21 cellular contexts compared by ENCODE assay signal in the genomic region with DNA sequence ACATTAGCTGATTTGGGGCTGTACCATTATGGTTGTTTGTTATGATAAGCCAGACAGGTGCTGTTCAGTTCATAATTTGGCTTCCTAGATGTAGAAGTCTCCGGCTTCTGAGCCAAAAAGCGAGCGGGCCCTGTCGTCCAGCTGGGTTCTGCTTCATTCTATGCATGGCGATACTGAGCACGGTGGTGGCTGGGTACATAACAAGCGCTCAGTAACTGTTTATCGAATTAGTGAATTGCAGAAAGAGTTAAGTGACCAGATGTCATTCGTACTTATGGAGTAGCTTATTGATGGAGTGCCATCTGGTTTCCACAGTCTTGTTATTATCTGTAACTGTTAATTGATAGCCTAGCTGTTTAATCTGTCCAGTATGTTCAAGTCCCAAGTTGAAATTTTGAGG.
"Had no signal": no experiment of that assay in that cellular context is flagged by ENCODE, and none has a peak within 500 bp of the region (broad histone marks: within the 10 kb centered on the region; RNA-seq: fewer than 3 reads in every experiment).

No MANE protein-coding gene starts in this region.

- H3K27ac ChIP-seq: ascending aorta, breast epithelium, coronary artery, spleen, testis, upper lobe of left lung had no signal

- H3K9me3 Mint-ChIP-seq: activated CD4-positive, alpha-beta T cell treated with anti-CD3 and anti-CD28 coated beads, Interleukin-2, amount 10 ng/mL, durations not matched to agents 7 days and 5 days; mesothelial cell of epicardium; stimulated activated memory B cell treated with anti-CD40 and anti-IgM and Interleukin-4, amounts not matched to agents 10 μg/mL and 1 μg/mL and 100 μg/mL, for 72 hours had no signal

- H3K4me3 Mint-ChIP-seq: activated CD4-positive, alpha-beta T cell treated with anti-CD3 and anti-CD28 coated beads, Interleukin-2, amount 10 ng/mL, durations not matched to agents 7 days and 5 days; mesothelial cell of epicardium; stimulated activated memory B cell treated with anti-CD40 and anti-IgM and Interleukin-4, amounts not matched to agents 10 μg/mL and 1 μg/mL and 100 μg/mL, for 72 hours had no signal

- H3K4me3 ChIP-seq: ascending aorta, breast epithelium, coronary artery, lung, sigmoid colon, spleen, testis, upper lobe of left lung had no signal

- H3K4me1 Mint-ChIP-seq: activated CD4-positive, alpha-beta T cell treated with anti-CD3 and anti-CD28 coated beads, Interleukin-2, amount 10 ng/mL, durations not matched to agents 7 days and 5 days had no signal

- H3K27me3 ChIP-seq: ascending aorta, breast epithelium, sigmoid colon, spleen, testis, upper lobe of left lung had no signal

- H3K27me3 Mint-ChIP-seq: activated CD4-positive, alpha-beta T cell treated with anti-CD3 and anti-CD28 coated beads, Interleukin-2, amount 10 ng/mL, durations not matched to agents 7 days and 5 days; stimulated activated memory B cell treated with anti-CD40 and anti-IgM and Interleukin-4, amounts not matched to agents 10 μg/mL and 1 μg/mL and 100 μg/mL, for 72 hours had no signal

- DNase-seq: activated CD4-positive, alpha-beta T cell treated with anti-CD3 and anti-CD28 coated beads, Interleukin-2, amount 10 ng/mL, durations not matched to agents 7 days and 5 days; activated CD4-positive, CD25-positive, alpha-beta regulatory T cell; activated CD8-positive, alpha-beta memory T cell treated with anti-CD3 and anti-CD28 coated beads, Interleukin-2, amount 50 U/mL, for 48 hours; activated effector memory CD4-positive, alpha-beta T cell treated with anti-CD3 and anti-CD28 coated beads, Interleukin-2, amount 50 U/mL, for 16 hours; activated naive CD4-positive, alpha-beta T cell treated with anti-CD3 and anti-CD28 coated beads, Interleukin-2, amount 50 U/mL, for 16 hours; activated T-cell treated with anti-CD3 and anti-CD28 coated beads, Interleukin-2, amount 50 U/mL, for 48 hours; head of caudate nucleus; kidney; occipital lobe; sigmoid colon; spleen; stimulated activated CD4-positive, alpha-beta T cell treated with anti-CD3 and anti-CD28 coated beads, Interleukin-4, amount 100 ng/mL, for 4 hours; testis; upper lobe of left lung had no signal

- H3K4me1 ChIP-seq: ascending aorta, breast epithelium, testis, upper lobe of left lung had no signal

- H3K36me3 ChIP-seq: ascending aorta, breast epithelium, sigmoid colon, upper lobe of left lung had no signal

- H3K36me3 Mint-ChIP-seq: mesothelial cell of epicardium had no signal

- H3K27ac Mint-ChIP-seq: activated CD4-positive, alpha-beta T cell treated with anti-CD3 and anti-CD28 coated beads, Interleukin-2, amount 10 ng/mL, durations not matched to agents 7 days and 5 days; stimulated activated memory B cell treated with anti-CD40 and anti-IgM and Interleukin-4, amounts not matched to agents 10 μg/mL and 1 μg/mL and 100 μg/mL, for 72 hours had no signal

- H3K9me3 ChIP-seq: ascending aorta, breast epithelium, sigmoid colon, spleen, testis, upper lobe of left lung had no signal

- ATAC-seq: left lobe of liver; stimulated activated memory B cell treated with anti-CD40 and anti-IgM and Interleukin-4, amounts not matched to agents 10 μg/mL and 1 μg/mL and 100 μg/mL, for 72 hours had no signal
